In genomic region chr6:51853109-51853508, GRCh38 we compare ENCODE assay signal across 3 cellular contexts.
DNase-seq lines count a peak whose midpoint lies in the region; ATAC-seq, FAIRE-seq and TF ChIP-seq lines count a peak whose summit lies in the region.
"Not testable (repeated sequence)": the region's sequence is repeated elsewhere in the genome, so short reads cannot be mapped to it uniquely, and the experiment has no call there.

No MANE protein-coding gene starts in this region.

- not testable (repeated sequence) for H3K9ac ChIP-seq in endodermal cell (ENCODE audit: extremely low read depth, low read length, poor library complexity, severe bottlenecking); HepG2 (ENCODE audit: insufficient read depth, low read depth, low read length)

- H3K27ac ChIP-seq in endodermal cell (ENCODE audit: low read depth, low read length); HepG2 (ENCODE audit: extremely low read length, insufficient read depth, low read length): not testable (repeated sequence)

- H3K36me3 Mint-ChIP-seq in WTC11, result peaks cover 14% of the 10 kb centered on the region
- peaks cover 11% of the 10 kb centered on the region for H3K36me3 Mint-ChIP-seq in endodermal cell (ENCODE audit: low read depth)

- in situ Hi-C loops in HepG2 (cut with HindIII; ENCODE audit: extremely low pct_ligation_motif_present, low pct_unique_long_range_greater_than_20kb), result loop anchor here (10.0 kb wide), 1 partner anchor 172 kb away; no protein-coding TSS in a partner anchor

- not testable (repeated sequence) for H3K27me3 ChIP-seq in endodermal cell (ENCODE audit: control insufficient read depth, insufficient read depth, low read length, poor library complexity, severe bottlenecking); HepG2 (ENCODE audit: control insufficient read depth in 1 of 2, insufficient read depth in 2 of 2, low read length in 2 of 2)

- H3K27ac Mint-ChIP-seq in WTC11, endodermal cell: not testable (repeated sequence)

- not testable (repeated sequence) for TF ChIP-seq RAD21 in HepG2 (CRISPR knock-in tag; IDR thresholded peaks at IDR 0.05)

- H3K9me3 ChIP-seq in endodermal cell (ENCODE audit: control insufficient read depth, low read length), result peaks cover 26% of the 10 kb centered on the region
- not testable (repeated sequence) for H3K9me3 ChIP-seq in HepG2 (ENCODE audit: low read length)

- not testable (repeated sequence) for BruUV-seq in HepG2 (replicated peaks; lab: Mats Ljungman, UMichigan)

- FAIRE-seq in HepG2 (lab: Jason Lieb, UNC), result not testable (repeated sequence)

- not testable (repeated sequence) for DNase-seq in WTC11 (ENCODE audit: low spot score); endodermal cell; HepG2 (ENCODE audit: low spot score)

- not testable (repeated sequence) for H3K4me1 ChIP-seq in endodermal cell (ENCODE audit: control insufficient read depth, insufficient read depth, low read length); HepG2 (ENCODE audit: insufficient read depth, low read length)

- H3K9me3 Mint-ChIP-seq in WTC11 (peaks cover 48% of the 10 kb centered on the region), endodermal cell (peaks cover 50% of the 10 kb centered on the region)

- H3K4me3 Mint-ChIP-seq in WTC11, endodermal cell: not testable (repeated sequence)

- H3K4me1 Mint-ChIP-seq in WTC11 (peaks cover 17% of the 10 kb centered on the region), endodermal cell (peaks cover 16% of the 10 kb centered on the region)

- H4K20me1 ChIP-seq in HepG2 (ENCODE audit: insufficient read depth, low read length), result not testable (repeated sequence)

- not testable (repeated sequence) for ATAC-seq in WTC11, HepG2

- CTCF ChIA-PET in WTC11 (lab: Charles Lee); HepG2 (lab: Yijun Ruan, JAX; ENCODE audit: low intra/inter-chr PET ratio, low total read pairs): not testable (repeated sequence)

- peak overlapping the region; percentile 65 for H3K4me3 ChIP-seq in endodermal cell (ENCODE audit: low read length)
- not testable (repeated sequence) for H3K4me3 ChIP-seq in HepG2 (replicated peaks in 1 of 3; ENCODE audit: insufficient read depth in 1 of 3, low read depth in 2 of 3, low read length in 3 of 3)

- H3K79me2 ChIP-seq in HepG2 (ENCODE audit: insufficient read depth, low read length), result not testable (repeated sequence)

- TF ChIP-seq CTCF in WTC11 (IDR thresholded peaks at IDR 0.05); endodermal cell (conservative IDR thresholded peaks at IDR 0.05); HepG2 (CRISPR knock-in tag; IDR thresholded peaks at IDR 0.05): not testable (repeated sequence)

- not testable (repeated sequence) for H3K36me3 ChIP-seq in endodermal cell (ENCODE audit: control insufficient read depth, insufficient read depth, low read length); HepG2 (replicated peaks in 1 of 2; ENCODE audit: control insufficient read depth in 1 of 2, insufficient read depth in 2 of 2, low read length in 2 of 2)

- 88% methylated on average over 1 of the region's 1 CpG; no CpG with 5 or more reads in 1 of the 2 experiments for WGBS in endodermal cell (ENCODE audit: insufficient coverage in 1 of 2, insufficient read length in 1 of 2), 2 experiments
- 0% methylated on average over 1 of the region's 1 CpG for WGBS in HepG2 (ENCODE audit: low lambda C conversion rate)

- intact Hi-C loops in HepG2 (cut with micrococcal nuclease; ENCODE audit: unreplicated experiment), result not testable (repeated sequence)

- POLR2A ChIA-PET in WTC11 (lab: Charles Lee); HepG2 (lab: Yijun Ruan, JAX): not testable (repeated sequence)

- not testable (repeated sequence) for H2AFZ ChIP-seq in HepG2 (ENCODE audit: low read length)

- TF ChIP-seq POLR2A in HepG2 (IDR thresholded peaks at IDR 0.05; ENCODE audit: insufficient read depth in 1 of 2, low read depth in 2 of 2, low read length in 2 of 2), result not testable (repeated sequence)

- not testable (repeated sequence) for H3K4me2 ChIP-seq in HepG2 (ENCODE audit: low read depth, low read length)

- not testable (repeated sequence) for H3K27me3 Mint-ChIP-seq in WTC11 (ENCODE audit: low read depth); endodermal cell (ENCODE audit: insufficient read depth)

- not testable (repeated sequence) for TF ChIP-seq EP300 in HepG2 (IDR thresholded peaks at IDR 0.05; ENCODE audit: low read depth in 2 of 2, low read length in 2 of 2); HepG2 (CRISPR knock-in tag; IDR thresholded peaks at IDR 0.05; ENCODE audit: borderline replicate concordance)

TF ChIP-seq in WTC11, 78 proteins besides CTCF, POLR2A, EP300 and RAD21:
- TF ChIP-seq ZNF317 (CRISPR knock-in tag; IDR thresholded peaks at IDR 0.05; ENCODE audit: borderline replicate concordance, low read depth), result peak; percentile 65; the same call in 1 of the 2 replicates
TF ChIP-seq in WTC11: peak in this region for 1; not testable (repeated sequence) for 77.

TF ChIP-seq in HepG2, 621 proteins besides CTCF, POLR2A, EP300 and RAD21:
- peak; percentile 82 for TF ChIP-seq ZNF317 (CRISPR knock-in tag; IDR thresholded peaks at IDR 0.05)
TF ChIP-seq in HepG2: peak in this region for 1; not testable (repeated sequence) for 620.
